Comparison of ENCODE assay signal across 9 cellular contexts in the genomic region with DNA sequence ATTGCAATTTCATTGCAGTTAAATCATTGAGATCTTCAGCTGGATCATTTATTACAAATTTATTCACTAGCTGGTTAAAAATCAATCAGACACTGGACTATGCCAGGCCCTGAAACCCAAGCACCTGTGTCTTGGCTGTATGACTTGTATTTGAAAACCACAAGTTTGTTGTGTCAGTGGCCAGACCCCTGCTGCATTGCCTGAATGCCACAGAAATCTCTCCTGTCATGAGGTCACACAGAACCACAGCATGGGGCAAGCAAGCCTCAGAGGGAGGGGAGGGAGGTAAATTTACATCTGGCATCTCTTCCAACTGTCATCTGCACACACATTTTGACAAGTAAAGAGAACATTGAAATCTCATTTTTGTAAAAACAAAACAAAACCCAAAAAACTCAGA.
A peak's percentile ranks its signal among the peaks of the same experiment; 100 is the strongest.
DNase-seq lines count a peak whose midpoint lies in the region; ATAC-seq, FAIRE-seq and TF ChIP-seq lines count a peak whose summit lies in the region.
"Had no signal": no experiment of that assay in that cellular context is flagged by ENCODE, and none has a peak within 500 bp of the region (broad histone marks: within the 10 kb centered on the region; RNA-seq: fewer than 3 reads in every experiment).

No MANE protein-coding gene starts in this region.

- peaks cover 18% of the 10 kb centered on the region for H3K4me1 Mint-ChIP-seq in WTC11

- POLR2A ChIA-PET in WTC11 (lab: Charles Lee), result interaction anchor here (1.2 kb wide), 1 partner anchor 39 kb away, joined by 3 read pairs; no protein-coding TSS in a partner anchor

- no peak overlapping the region for H3K27ac ChIP-seq in upper lobe of right lung

- TF ChIP-seq CTCF in WTC11 (IDR thresholded peaks at IDR 0.05) (no peak), upper lobe of right lung (IDR thresholded peaks at IDR 0.05) (no peak)

- H3K27me3 ChIP-seq in upper lobe of right lung, result no peaks in the 10 kb centered on the region

- no peak overlapping the region for H3K27ac Mint-ChIP-seq in activated naive CD4-positive, alpha-beta T cell treated with anti-CD3 and anti-CD28 coated beads, Interleukin-2, amount 50 U/mL, for 72 hours
- peak overlapping the region; percentile 63 for H3K27ac Mint-ChIP-seq in WTC11
- H3K27ac Mint-ChIP-seq: CD8-positive, alpha-beta memory T cell had no signal

- DNase-seq in activated naive CD4-positive, alpha-beta T cell treated with anti-CD3 and anti-CD28 coated beads, Interleukin-2, amount 50 U/mL, for 72 hours (ENCODE audit: low spot score in 2 of 2), result no peak
- DNase-seq in activated naive CD4-positive, alpha-beta T cell treated with Interleukin-2 at 50 U/mL for 16 hours, result no peak
- DNase-seq in WTC11 (ENCODE audit: low spot score) (peak; percentile 39), urothelium cell line (ENCODE audit: low spot score) (peak; percentile 64), upper lobe of right lung (no peak), left ventricle myocardium superior (no peak), HuH-7.5 (ENCODE audit: low spot score) (no peak)
- DNase-seq: CD8-positive, alpha-beta memory T cell had no signal

- H3K9me3 Mint-ChIP-seq in activated naive CD4-positive, alpha-beta T cell treated with anti-CD3 and anti-CD28 coated beads, Interleukin-2, amount 50 U/mL, for 72 hours, result peaks cover 0 to 7% of the 10 kb centered on the region in 2 donors
- no peaks in the 10 kb centered on the region for H3K9me3 Mint-ChIP-seq in WTC11
- H3K9me3 Mint-ChIP-seq: CD8-positive, alpha-beta memory T cell had no signal

- no peaks in the 10 kb centered on the region for H3K36me3 Mint-ChIP-seq in activated naive CD4-positive, alpha-beta T cell treated with anti-CD3 and anti-CD28 coated beads, Interleukin-2, amount 50 U/mL, for 72 hours
- H3K36me3 Mint-ChIP-seq in WTC11, result no peaks in the 10 kb centered on the region
- H3K36me3 Mint-ChIP-seq: CD8-positive, alpha-beta memory T cell had no signal

- H3K4me3 Mint-ChIP-seq in WTC11, result no peak overlapping the region
- H3K4me3 Mint-ChIP-seq: CD8-positive, alpha-beta memory T cell had no signal

- ATAC-seq in activated naive CD4-positive, alpha-beta T cell treated with anti-CD3 and anti-CD28 coated beads, Interleukin-2, amount 50 U/mL, for 72 hours, result peak; percentile 48 to 70
- ATAC-seq in HG03097 (IDR thresholded peaks at IDR 0.05; ENCODE audit: low FRiP score, unreplicated experiment) (peak; percentile 99), WTC11 (peak; percentile 87), upper lobe of right lung (no peak), left ventricle myocardium superior (no peak)

- H3K4me3 ChIP-seq in upper lobe of right lung, result no peak overlapping the region

- no peak for FAIRE-seq in urothelium cell line (lab: Jason Lieb, UNC)

- no peaks in the 10 kb centered on the region for H3K9me3 ChIP-seq in upper lobe of right lung

- intact Hi-C loops in upper lobe of right lung (cut with DNase I) (no loop called here), left ventricle myocardium superior (cut with micrococcal nuclease) (no loop called here)

- H3K27me3 Mint-ChIP-seq in WTC11 (ENCODE audit: low read depth), result no peaks in the 10 kb centered on the region

- CTCF ChIA-PET in WTC11 (lab: Charles Lee), result no interaction called here

- peaks cover 8% of the 10 kb centered on the region for H3K4me1 ChIP-seq in upper lobe of right lung

- no peaks in the 10 kb centered on the region for H3K36me3 ChIP-seq in upper lobe of right lung

TF ChIP-seq in WTC11, 78 proteins besides CTCF, POLR2A, EP300 and RAD21:
- no peak for TF ChIP-seq CREB1 (CRISPR knock-in tag; IDR thresholded peaks at IDR 0.05)
- TF ChIP-seq, protein P1, sequence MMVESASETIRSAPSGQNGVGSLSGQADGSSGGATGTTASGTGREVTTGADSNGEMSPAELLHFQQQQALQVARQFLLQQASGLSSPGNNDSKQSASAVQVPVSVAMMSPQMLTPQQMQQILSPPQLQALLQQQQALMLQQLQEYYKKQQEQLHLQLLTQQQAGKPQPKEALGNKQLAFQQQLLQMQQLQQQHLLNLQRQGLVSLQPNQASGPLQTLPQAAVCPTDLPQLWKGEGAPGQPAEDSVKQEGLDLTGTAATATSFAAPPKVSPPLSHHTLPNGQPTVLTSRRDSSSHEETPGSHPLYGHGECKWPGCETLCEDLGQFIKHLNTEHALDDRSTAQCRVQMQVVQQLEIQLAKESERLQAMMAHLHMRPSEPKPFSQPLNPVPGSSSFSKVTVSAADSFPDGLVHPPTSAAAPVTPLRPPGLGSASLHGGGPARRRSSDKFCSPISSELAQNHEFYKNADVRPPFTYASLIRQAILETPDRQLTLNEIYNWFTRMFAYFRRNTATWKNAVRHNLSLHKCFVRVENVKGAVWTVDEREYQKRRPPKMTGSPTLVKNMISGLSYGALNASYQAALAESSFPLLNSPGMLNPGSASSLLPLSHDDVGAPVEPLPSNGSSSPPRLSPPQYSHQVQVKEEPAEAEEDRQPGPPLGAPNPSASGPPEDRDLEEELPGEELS (CRISPR knock-in tag; IDR thresholded peaks at IDR 0.05), result peak; percentile 30; the same call in 1 of the 2 replicates
- TF ChIP-seq, protein P2, sequence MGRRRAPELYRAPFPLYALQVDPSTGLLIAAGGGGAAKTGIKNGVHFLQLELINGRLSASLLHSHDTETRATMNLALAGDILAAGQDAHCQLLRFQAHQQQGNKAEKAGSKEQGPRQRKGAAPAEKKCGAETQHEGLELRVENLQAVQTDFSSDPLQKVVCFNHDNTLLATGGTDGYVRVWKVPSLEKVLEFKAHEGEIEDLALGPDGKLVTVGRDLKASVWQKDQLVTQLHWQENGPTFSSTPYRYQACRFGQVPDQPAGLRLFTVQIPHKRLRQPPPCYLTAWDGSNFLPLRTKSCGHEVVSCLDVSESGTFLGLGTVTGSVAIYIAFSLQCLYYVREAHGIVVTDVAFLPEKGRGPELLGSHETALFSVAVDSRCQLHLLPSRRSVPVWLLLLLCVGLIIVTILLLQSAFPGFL (CRISPR knock-in tag; IDR thresholded peaks at IDR 0.05; ENCODE audit: borderline replicate concordance), result no peak
- TF ChIP-seq, protein P3, sequence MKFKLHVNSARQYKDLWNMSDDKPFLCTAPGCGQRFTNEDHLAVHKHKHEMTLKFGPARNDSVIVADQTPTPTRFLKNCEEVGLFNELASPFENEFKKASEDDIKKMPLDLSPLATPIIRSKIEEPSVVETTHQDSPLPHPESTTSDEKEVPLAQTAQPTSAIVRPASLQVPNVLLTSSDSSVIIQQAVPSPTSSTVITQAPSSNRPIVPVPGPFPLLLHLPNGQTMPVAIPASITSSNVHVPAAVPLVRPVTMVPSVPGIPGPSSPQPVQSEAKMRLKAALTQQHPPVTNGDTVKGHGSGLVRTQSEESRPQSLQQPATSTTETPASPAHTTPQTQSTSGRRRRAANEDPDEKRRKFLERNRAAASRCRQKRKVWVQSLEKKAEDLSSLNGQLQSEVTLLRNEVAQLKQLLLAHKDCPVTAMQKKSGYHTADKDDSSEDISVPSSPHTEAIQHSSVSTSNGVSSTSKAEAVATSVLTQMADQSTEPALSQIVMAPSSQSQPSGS (CRISPR knock-in tag; IDR thresholded peaks at IDR 0.05; ENCODE audit: borderline replicate concordance, low read depth), result no peak
TF ChIP-seq in WTC11: peak in this region for 1.

Comparison
In these comparisons a context has a peak if more than half of its experiments do, and no peak if none do; other contexts are left out.
1. ATAC-seq: peak in activated naive CD4-positive, alpha-beta T cell treated with anti-CD3 and anti-CD28 coated beads, Interleukin-2, amount 50 U/mL, for 72 hours (2 of 2), HG03097 (single experiment) and WTC11 (single experiment); none in upper lobe of right lung (single experiment) and left ventricle myocardium superior (single experiment).
2. DNase-seq: peak in WTC11 (single experiment) and urothelium cell line (single experiment); none in activated naive CD4-positive, alpha-beta T cell treated with anti-CD3 and anti-CD28 coated beads, Interleukin-2, amount 50 U/mL, for 72 hours (0 of 2), activated naive CD4-positive, alpha-beta T cell treated with Interleukin-2 at 50 U/mL for 16 hours (single experiment), upper lobe of right lung (single experiment), left ventricle myocardium superior (single experiment) and HuH-7.5 (single experiment).